ENCODE assay signal across 8 cellular contexts in genomic region chr11:77198440-77198849, GRCh38.
A peak's percentile ranks its signal among the peaks of the same experiment; 100 is the strongest.
DNase-seq lines count a peak whose midpoint lies in the region; ATAC-seq, FAIRE-seq and TF ChIP-seq lines count a peak whose summit lies in the region.

No MANE protein-coding gene starts in this region.

- H3K4me2 ChIP-seq in DND-41 (ENCODE audit: insufficient read depth, low read length) (no peak overlapping the region), mesendoderm (ENCODE audit: low read length) (no peak overlapping the region)

- no peak overlapping the region for H2BK5ac ChIP-seq in mesendoderm (ENCODE audit: low read length)

- H3K36me3 ChIP-seq in DND-41 (ENCODE audit: insufficient read depth, low read length) (no peaks in the 10 kb centered on the region), mesendoderm (ENCODE audit: control insufficient read depth, insufficient read depth, low read length) (no peaks in the 10 kb centered on the region)

- H3K18ac ChIP-seq in mesendoderm (ENCODE audit: low read length), result no peak overlapping the region

- H2BK120ac ChIP-seq in mesendoderm (ENCODE audit: low read depth, low read length), result no peak overlapping the region

- H4K5ac ChIP-seq in mesendoderm (ENCODE audit: low read length), result no peak overlapping the region

- FAIRE-seq in D721Med (lab: Jason Lieb, UNC), result no peak

- TF ChIP-seq CTCF in DND-41 (IDR thresholded peaks at IDR 0.05; ENCODE audit: borderline replicate concordance, extremely low read depth, low read length, poor library complexity, severe bottlenecking) (peak; percentile 71), D721Med (IDR thresholded peaks at IDR 0.05; ENCODE audit: insufficient read depth, missing control alignments) (no peak)

- DNase-seq in DND-41 (peak; percentile 57), HCEC 1CT (peak; percentile 6), mesendoderm (peak; percentile 84), D721Med (ENCODE audit: insufficient read length, low spot score) (no peak), pons (ENCODE audit: low spot score) (no peak), NCI-H187 treated with DMSO at 0.1 percent for 48 hours (lab: John Stamatoyannopoulos, UW) (no peak)
- DNase-seq in activated T-cell treated with anti-CD3 and anti-CD28 coated beads, Interleukin-2, amount 50 U/mL, for 48 hours, result peak; percentile 56 to 57

- WGBS in mesendoderm (ENCODE audit: extremely low coverage, insufficient coverage, low lambda C conversion rate), result no CpG with 5 or more reads among the region's 11 CpGs

- H3K27ac ChIP-seq in DND-41 (ENCODE audit: low read length), result no peak overlapping the region
- H3K27ac ChIP-seq in mesendoderm (ENCODE audit: low read depth, low read length), result no peak overlapping the region

- no peak overlapping the region for H3K4ac ChIP-seq in mesendoderm (ENCODE audit: low read depth, low read length)

- ATAC-seq in DND-41 (ENCODE audit: insufficient read depth, low read depth) (peak; percentile 77), HG02885 (IDR thresholded peaks at IDR 0.05; ENCODE audit: poor library complexity, unreplicated experiment) (no peak)

- H3K4me1 ChIP-seq in DND-41 (ENCODE audit: insufficient read depth, low read length), result no peaks in the 10 kb centered on the region
- no peaks in the 10 kb centered on the region for H3K4me1 ChIP-seq in mesendoderm (ENCODE audit: control insufficient read depth, low read depth, low read length)

- H3K56ac ChIP-seq in mesendoderm (ENCODE audit: low read length), result peak overlapping the region; percentile 74

- no peaks in the 10 kb centered on the region for H4K20me1 ChIP-seq in DND-41 (ENCODE audit: insufficient read depth, low read length)

- peak overlapping the region; percentile 14; the same call in 1 of the 2 replicates for H2AFZ ChIP-seq in DND-41 (ENCODE audit: low read depth, low read length)

- H3K4me3 ChIP-seq in DND-41 (ENCODE audit: low read depth in 1 of 2, low read length in 2 of 2) (no peak overlapping the region), mesendoderm (ENCODE audit: low read length) (no peak overlapping the region)

- H4K8ac ChIP-seq in mesendoderm (ENCODE audit: low read depth, low read length), result no peak overlapping the region

- H3K79me2 ChIP-seq in DND-41 (ENCODE audit: insufficient read depth, low read length), result no peaks in the 10 kb centered on the region
- no peaks in the 10 kb centered on the region for H3K79me2 ChIP-seq in mesendoderm (ENCODE audit: control insufficient read depth, insufficient read depth, low read length)

- H3K79me1 ChIP-seq in mesendoderm (ENCODE audit: low read length), result no peaks in the 10 kb centered on the region

- no peak overlapping the region for H2AK5ac ChIP-seq in mesendoderm (ENCODE audit: low read length)

- H3K27me3 ChIP-seq in DND-41 (ENCODE audit: insufficient read depth, low read length, poor library complexity), result no peaks in the 10 kb centered on the region
- H3K27me3 ChIP-seq in mesendoderm (ENCODE audit: insufficient read depth, low read length, poor library complexity), result no peaks in the 10 kb centered on the region

- H3K9ac ChIP-seq in DND-41 (ENCODE audit: low read depth, low read length), result no peak overlapping the region
- no peak overlapping the region for H3K9ac ChIP-seq in mesendoderm (ENCODE audit: low read length)

- H3K23ac ChIP-seq in mesendoderm (ENCODE audit: low read length), result no peak overlapping the region

- no peaks in the 10 kb centered on the region for H3K9me3 ChIP-seq in DND-41 (ENCODE audit: insufficient read depth, low read length, severe bottlenecking)

- no peak overlapping the region for H2BK15ac ChIP-seq in mesendoderm (replicated peaks; ENCODE audit: low read depth)

Comparison
In these comparisons a context has a peak if more than half of its experiments do, and no peak if none do; other contexts are left out.
1. DNase-seq: peak in DND-41 (single experiment), HCEC 1CT (single experiment), activated T-cell treated with anti-CD3 and anti-CD28 coated beads, Interleukin-2, amount 50 U/mL, for 48 hours (2 of 2) and mesendoderm (single experiment); none in D721Med (single experiment), pons (single experiment) and NCI-H187 treated with DMSO at 0.1 percent for 48 hours (single experiment).